ENCODE assay signal across 1 cellular context in the genomic region with DNA sequence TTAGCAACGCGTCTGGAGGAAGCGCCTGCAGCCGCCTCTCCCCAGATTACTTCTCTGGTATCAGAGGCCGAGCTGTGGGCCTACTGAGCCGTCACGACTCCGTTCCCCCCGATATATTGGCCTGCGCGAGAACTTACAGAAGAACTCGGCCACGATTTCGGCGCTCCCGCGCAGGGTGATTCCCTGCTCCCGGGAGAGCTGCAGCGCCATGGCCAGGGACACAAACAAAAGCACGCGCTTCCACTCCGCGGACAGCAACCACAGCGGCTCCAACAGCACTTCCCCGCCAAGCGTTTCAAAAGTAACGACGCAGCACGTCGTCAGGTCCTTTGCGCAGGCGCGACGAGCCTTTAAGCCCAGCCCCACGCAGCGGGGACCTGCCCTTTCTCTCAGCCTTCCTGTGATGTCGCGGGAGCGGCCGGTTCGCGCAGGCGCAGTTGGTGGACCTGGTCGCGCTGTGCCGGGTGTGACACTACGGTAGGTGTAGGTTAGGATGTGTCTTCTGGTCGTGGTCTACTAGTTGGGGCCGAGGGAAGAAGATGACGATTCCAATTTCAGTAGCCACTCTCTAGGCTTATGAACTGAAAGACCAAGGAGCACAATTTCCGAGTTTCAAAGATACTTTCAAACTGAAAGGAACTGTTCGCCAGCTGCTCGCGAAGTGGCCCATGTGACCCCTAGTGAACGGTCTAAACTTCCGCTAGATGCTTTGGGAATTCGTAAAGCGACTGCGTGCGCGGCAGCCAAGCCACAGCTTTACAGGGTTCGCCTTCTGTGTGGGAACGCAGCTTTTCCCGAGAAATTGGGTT.
TF ChIP-seq lines count a peak whose summit lies in the region.

TSS of gene MAD2L1 (minus strand) at position 324 of the 809 bp plus-strand sequence. CDS start at position 210, 114 bp downstream.

TF ChIP-seq in HepG2, 621 proteins besides CTCF, POLR2A, EP300 and RAD21 (continued from another document and continues in another):
- no peak for TF ChIP-seq PAX8 (CRISPR knock-in tag; IDR thresholded peaks at IDR 0.05; ENCODE audit: borderline replicate concordance)
- TF ChIP-seq ZNF530 (CRISPR knock-in tag; IDR thresholded peaks at IDR 0.05; ENCODE audit: low read depth): no peak
- TF ChIP-seq MEIS2 (CRISPR knock-in tag; IDR thresholded peaks at IDR 0.05): peak; percentile 90
- no peak for TF ChIP-seq ZNF326 (CRISPR knock-in tag; IDR thresholded peaks at IDR 0.05; ENCODE audit: borderline replicate concordance)
- TF ChIP-seq PPARG (CRISPR knock-in tag; conservative IDR thresholded peaks at IDR 0.05): no peak
- TF ChIP-seq SMAD1 (CRISPR knock-in tag; IDR thresholded peaks at IDR 0.05; ENCODE audit: borderline replicate concordance, low read depth): no peak; the same call in 1 of the 2 replicates
- TF ChIP-seq ELF3 (CRISPR knock-in tag; IDR thresholded peaks at IDR 0.05): peak; percentile 43; the same call in 1 of the 2 replicates
- TF ChIP-seq CBX2 (IDR thresholded peaks at IDR 0.05; ENCODE audit: low read depth, low read length): no peak
- TF ChIP-seq CBX2 (CRISPR knock-in tag; IDR thresholded peaks at IDR 0.05; ENCODE audit: low read depth): no peak
- no peak for TF ChIP-seq ZNF747 (CRISPR knock-in tag; IDR thresholded peaks at IDR 0.05; ENCODE audit: borderline replicate concordance)
- TF ChIP-seq MIER3 (CRISPR knock-in tag; IDR thresholded peaks at IDR 0.05; ENCODE audit: borderline replicate concordance): peak; percentile 11; the same call in 1 of the 2 replicates
- TF ChIP-seq, protein P1, sequence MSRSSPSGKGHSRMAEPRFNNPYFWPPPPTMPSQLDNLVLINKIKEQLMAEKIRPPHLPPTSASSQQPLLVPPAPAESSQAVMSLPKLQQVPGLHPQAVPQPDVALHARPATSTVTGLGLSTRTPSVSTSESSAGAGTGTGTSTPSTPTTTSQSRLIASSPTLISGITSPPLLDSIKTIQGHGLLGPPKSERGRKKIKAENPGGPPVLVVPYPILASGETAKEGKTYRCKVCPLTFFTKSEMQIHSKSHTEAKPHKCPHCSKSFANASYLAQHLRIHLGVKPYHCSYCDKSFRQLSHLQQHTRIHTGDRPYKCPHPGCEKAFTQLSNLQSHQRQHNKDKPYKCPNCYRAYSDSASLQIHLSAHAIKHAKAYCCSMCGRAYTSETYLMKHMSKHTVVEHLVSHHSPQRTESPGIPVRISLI (CRISPR knock-in tag; IDR thresholded peaks at IDR 0.05; ENCODE audit: borderline replicate concordance): no peak; the same call in 1 of the 2 replicates
- no peak for TF ChIP-seq ARNT (IDR thresholded peaks at IDR 0.05)
- TF ChIP-seq ZNF614 (CRISPR knock-in tag; IDR thresholded peaks at IDR 0.05; ENCODE audit: borderline replicate concordance): peak; percentile 20; the same call in 1 of the 2 replicates
- TF ChIP-seq, protein P2, sequence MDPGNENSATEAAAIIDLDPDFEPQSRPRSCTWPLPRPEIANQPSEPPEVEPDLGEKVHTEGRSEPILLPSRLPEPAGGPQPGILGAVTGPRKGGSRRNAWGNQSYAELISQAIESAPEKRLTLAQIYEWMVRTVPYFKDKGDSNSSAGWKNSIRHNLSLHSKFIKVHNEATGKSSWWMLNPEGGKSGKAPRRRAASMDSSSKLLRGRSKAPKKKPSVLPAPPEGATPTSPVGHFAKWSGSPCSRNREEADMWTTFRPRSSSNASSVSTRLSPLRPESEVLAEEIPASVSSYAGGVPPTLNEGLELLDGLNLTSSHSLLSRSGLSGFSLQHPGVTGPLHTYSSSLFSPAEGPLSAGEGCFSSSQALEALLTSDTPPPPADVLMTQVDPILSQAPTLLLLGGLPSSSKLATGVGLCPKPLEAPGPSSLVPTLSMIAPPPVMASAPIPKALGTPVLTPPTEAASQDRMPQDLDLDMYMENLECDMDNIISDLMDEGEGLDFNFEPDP (CRISPR knock-in tag; conservative IDR thresholded peaks at IDR 0.05): no peak
- no peak for TF ChIP-seq ZNF496 (CRISPR knock-in tag; IDR thresholded peaks at IDR 0.05; ENCODE audit: insufficient replicate concordance)
- TF ChIP-seq TRIM24 (CRISPR knock-in tag; IDR thresholded peaks at IDR 0.05): no peak
- peak; percentile 28 for TF ChIP-seq ZNF781 (CRISPR knock-in tag; IDR thresholded peaks at IDR 0.05; ENCODE audit: borderline replicate concordance, not compliant biosample characterization)
- no peak for TF ChIP-seq HNRNPK (IDR thresholded peaks at IDR 0.05; ENCODE audit: low read depth, low read length, poor library complexity, severe bottlenecking)
- peak; percentile 27; the same call in 1 of the 2 replicates for TF ChIP-seq RFXANK (CRISPR knock-in tag; IDR thresholded peaks at IDR 0.05)
- no peak for TF ChIP-seq ATM (IDR thresholded peaks at IDR 0.05; ENCODE audit: borderline replicate concordance)
- TF ChIP-seq ZHX1 (CRISPR knock-in tag; IDR thresholded peaks at IDR 0.05; ENCODE audit: low read depth): peak; percentile 47; the same call in 1 of the 2 replicates
- no peak; the same call in 1 of the 2 replicates for TF ChIP-seq NCOA2 (CRISPR knock-in tag; IDR thresholded peaks at IDR 0.05)
- TF ChIP-seq TOE1 (CRISPR knock-in tag; IDR thresholded peaks at IDR 0.05): no peak
- peak; percentile 36; the same call in 1 of the 2 replicates for TF ChIP-seq ZNF235 (CRISPR knock-in tag; IDR thresholded peaks at IDR 0.05; ENCODE audit: borderline replicate concordance)
- TF ChIP-seq CBX1 (IDR thresholded peaks at IDR 0.05; ENCODE audit: low read depth): peak; percentile 40
- TF ChIP-seq JUNB (CRISPR knock-in tag; IDR thresholded peaks at IDR 0.05; ENCODE audit: borderline replicate concordance): no peak; the same call in 1 of the 2 replicates
- no peak for TF ChIP-seq ZNF10 (CRISPR knock-in tag; IDR thresholded peaks at IDR 0.05; ENCODE audit: borderline replicate concordance, low read depth)
- TF ChIP-seq RXRA (CRISPR knock-in tag; IDR thresholded peaks at IDR 0.05): peak; percentile 11
- TF ChIP-seq ZNF24 (IDR thresholded peaks at IDR 0.05): no peak
- TF ChIP-seq BORCS8-MEF2B (CRISPR knock-in tag; IDR thresholded peaks at IDR 0.05): peak; percentile 90
- TF ChIP-seq, protein P3, sequence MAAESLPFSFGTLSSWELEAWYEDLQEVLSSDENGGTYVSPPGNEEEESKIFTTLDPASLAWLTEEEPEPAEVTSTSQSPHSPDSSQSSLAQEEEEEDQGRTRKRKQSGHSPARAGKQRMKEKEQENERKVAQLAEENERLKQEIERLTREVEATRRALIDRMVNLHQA (CRISPR knock-in tag; IDR thresholded peaks at IDR 0.05): no peak
- TF ChIP-seq, protein P4, sequence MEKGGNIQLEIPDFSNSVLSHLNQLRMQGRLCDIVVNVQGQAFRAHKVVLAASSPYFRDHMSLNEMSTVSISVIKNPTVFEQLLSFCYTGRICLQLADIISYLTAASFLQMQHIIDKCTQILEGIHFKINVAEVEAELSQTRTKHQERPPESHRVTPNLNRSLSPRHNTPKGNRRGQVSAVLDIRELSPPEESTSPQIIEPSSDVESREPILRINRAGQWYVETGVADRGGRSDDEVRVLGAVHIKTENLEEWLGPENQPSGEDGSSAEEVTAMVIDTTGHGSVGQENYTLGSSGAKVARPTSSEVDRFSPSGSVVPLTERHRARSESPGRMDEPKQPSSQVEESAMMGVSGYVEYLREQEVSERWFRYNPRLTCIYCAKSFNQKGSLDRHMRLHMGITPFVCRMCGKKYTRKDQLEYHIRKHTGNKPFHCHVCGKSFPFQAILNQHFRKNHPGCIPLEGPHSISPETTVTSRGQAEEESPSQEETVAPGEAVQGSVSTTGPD (CRISPR knock-in tag; IDR thresholded peaks at IDR 0.05): no peak
- no peak for TF ChIP-seq STAG1 (CRISPR knock-in tag; IDR thresholded peaks at IDR 0.05)
- TF ChIP-seq FOXM1 (CRISPR knock-in tag; IDR thresholded peaks at IDR 0.05): peak; percentile 96
- TF ChIP-seq, protein P5, sequence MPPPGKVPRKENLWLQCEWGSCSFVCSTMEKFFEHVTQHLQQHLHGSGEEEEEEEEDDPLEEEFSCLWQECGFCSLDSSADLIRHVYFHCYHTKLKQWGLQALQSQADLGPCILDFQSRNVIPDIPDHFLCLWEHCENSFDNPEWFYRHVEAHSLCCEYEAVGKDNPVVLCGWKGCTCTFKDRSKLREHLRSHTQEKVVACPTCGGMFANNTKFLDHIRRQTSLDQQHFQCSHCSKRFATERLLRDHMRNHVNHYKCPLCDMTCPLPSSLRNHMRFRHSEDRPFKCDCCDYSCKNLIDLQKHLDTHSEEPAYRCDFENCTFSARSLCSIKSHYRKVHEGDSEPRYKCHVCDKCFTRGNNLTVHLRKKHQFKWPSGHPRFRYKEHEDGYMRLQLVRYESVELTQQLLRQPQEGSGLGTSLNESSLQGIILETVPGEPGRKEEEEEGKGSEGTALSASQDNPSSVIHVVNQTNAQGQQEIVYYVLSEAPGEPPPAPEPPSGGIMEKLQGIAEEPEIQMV (CRISPR knock-in tag; IDR thresholded peaks at IDR 0.05; ENCODE audit: low read depth): no peak
- TF ChIP-seq ZSCAN12 (CRISPR knock-in tag; IDR thresholded peaks at IDR 0.05): no peak
- TF ChIP-seq SRY (CRISPR knock-in tag; IDR thresholded peaks at IDR 0.05): peak; percentile 38
- no peak for TF ChIP-seq FIP1L1 (IDR thresholded peaks at IDR 0.05; ENCODE audit: borderline replicate concordance, insufficient read depth, low read depth, low read length)
- TF ChIP-seq, protein P6, sequence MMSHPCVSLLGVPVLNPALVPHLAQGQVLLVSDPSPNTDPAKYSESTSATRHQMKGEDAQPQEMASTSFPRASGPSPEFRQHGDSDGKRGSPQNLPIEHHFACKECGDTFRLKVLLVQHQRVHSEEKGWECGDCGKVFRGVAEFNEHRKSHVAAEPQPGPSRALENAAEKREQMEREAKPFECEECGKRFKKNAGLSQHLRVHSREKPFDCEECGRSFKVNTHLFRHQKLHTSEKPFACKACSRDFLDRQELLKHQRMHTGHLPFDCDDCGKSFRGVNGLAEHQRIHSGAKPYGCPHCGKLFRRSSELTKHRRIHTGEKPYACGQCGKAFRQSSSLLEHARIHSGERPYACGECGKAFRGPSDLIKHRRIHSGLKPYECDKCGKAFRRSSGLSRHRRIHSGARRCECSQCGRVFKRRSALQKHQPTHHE (CRISPR knock-in tag; IDR thresholded peaks at IDR 0.05; ENCODE audit: borderline replicate concordance): no peak
- no peak for TF ChIP-seq ZSCAN31 (CRISPR knock-in tag; IDR thresholded peaks at IDR 0.05; ENCODE audit: low read depth)
- TF ChIP-seq TEAD2 (CRISPR knock-in tag; IDR thresholded peaks at IDR 0.05): no peak
- no peak for TF ChIP-seq ZNF460 (CRISPR knock-in tag; IDR thresholded peaks at IDR 0.05; ENCODE audit: borderline replicate concordance)
- TF ChIP-seq, protein P7, sequence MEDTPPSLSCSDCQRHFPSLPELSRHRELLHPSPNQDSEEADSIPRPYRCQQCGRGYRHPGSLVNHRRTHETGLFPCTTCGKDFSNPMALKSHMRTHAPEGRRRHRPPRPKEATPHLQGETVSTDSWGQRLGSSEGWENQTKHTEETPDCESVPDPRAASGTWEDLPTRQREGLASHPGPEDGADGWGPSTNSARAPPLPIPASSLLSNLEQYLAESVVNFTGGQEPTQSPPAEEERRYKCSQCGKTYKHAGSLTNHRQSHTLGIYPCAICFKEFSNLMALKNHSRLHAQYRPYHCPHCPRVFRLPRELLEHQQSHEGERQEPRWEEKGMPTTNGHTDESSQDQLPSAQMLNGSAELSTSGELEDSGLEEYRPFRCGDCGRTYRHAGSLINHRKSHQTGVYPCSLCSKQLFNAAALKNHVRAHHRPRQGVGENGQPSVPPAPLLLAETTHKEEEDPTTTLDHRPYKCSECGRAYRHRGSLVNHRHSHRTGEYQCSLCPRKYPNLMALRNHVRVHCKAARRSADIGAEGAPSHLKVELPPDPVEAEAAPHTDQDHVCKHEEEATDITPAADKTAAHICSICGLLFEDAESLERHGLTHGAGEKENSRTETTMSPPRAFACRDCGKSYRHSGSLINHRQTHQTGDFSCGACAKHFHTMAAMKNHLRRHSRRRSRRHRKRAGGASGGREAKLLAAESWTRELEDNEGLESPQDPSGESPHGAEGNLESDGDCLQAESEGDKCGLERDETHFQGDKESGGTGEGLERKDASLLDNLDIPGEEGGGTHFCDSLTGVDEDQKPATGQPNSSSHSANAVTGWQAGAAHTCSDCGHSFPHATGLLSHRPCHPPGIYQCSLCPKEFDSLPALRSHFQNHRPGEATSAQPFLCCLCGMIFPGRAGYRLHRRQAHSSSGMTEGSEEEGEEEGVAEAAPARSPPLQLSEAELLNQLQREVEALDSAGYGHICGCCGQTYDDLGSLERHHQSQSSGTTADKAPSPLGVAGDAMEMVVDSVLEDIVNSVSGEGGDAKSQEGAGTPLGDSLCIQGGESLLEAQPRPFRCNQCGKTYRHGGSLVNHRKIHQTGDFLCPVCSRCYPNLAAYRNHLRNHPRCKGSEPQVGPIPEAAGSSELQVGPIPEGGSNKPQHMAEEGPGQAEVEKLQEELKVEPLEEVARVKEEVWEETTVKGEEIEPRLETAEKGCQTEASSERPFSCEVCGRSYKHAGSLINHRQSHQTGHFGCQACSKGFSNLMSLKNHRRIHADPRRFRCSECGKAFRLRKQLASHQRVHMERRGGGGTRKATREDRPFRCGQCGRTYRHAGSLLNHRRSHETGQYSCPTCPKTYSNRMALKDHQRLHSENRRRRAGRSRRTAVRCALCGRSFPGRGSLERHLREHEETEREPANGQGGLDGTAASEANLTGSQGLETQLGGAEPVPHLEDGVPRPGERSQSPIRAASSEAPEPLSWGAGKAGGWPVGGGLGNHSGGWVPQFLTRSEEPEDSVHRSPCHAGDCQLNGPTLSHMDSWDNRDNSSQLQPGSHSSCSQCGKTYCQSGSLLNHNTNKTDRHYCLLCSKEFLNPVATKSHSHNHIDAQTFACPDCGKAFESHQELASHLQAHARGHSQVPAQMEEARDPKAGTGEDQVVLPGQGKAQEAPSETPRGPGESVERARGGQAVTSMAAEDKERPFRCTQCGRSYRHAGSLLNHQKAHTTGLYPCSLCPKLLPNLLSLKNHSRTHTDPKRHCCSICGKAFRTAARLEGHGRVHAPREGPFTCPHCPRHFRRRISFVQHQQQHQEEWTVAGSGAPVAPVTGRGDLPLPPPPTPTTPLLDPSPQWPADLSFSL (CRISPR knock-in tag; IDR thresholded peaks at IDR 0.05): no peak
- TF ChIP-seq PAF1 (CRISPR knock-in tag; IDR thresholded peaks at IDR 0.05): no peak
